In the genomic region with DNA sequence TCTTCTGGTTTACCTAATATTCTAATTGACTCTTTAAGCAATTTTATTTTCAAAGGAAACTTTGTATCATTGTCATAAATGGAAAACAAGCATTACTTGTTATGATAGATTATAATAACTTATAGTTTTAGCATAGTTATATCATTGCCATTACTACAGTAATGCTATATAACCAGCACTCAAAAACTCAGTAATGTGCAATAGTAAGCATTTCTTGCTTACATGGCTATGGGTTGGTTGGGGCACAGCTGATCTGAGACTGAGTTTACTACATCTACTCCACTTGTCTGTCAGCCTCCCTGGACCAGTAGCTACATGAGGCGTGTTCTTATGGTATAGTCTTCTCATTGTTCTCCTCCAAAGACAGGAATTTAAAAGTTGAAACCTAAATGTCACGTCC, we compare ENCODE assay signal across 3 cellular contexts.
TF ChIP-seq lines count a peak whose summit lies in the region.

No MANE protein-coding gene starts in this region.

TF ChIP-seq in HepG2, 621 proteins besides CTCF, POLR2A, EP300 and RAD21:
- TF ChIP-seq MAFF (IDR thresholded peaks at IDR 0.05; ENCODE audit: low read depth, low read length) (peak; percentile 54), ZNF891 (CRISPR knock-in tag; IDR thresholded peaks at IDR 0.05) (no peak), MAFK (conservative IDR thresholded peaks at IDR 0.05 in 1 of 2, IDR thresholded peaks at IDR 0.05 in 1 of 2; ENCODE audit: low read length in 2 of 2) (peak; percentile 61 to 81)

TF ChIP-seq in A549, 52 proteins besides CTCF, POLR2A, EP300 and RAD21:
- TF ChIP-seq ZNF302 (CRISPR knock-in tag; IDR thresholded peaks at IDR 0.05) (no peak), RFX5 (IDR thresholded peaks at IDR 0.05) (no peak), HOXB13 (CRISPR knock-in tag; IDR thresholded peaks at IDR 0.05; ENCODE audit: low read depth) (no peak), MAFK (IDR thresholded peaks at IDR 0.05; ENCODE audit: partially characterized antibody) (peak; percentile 66), SMC3 (IDR thresholded peaks at IDR 0.05) (no peak), ZSCAN20 (CRISPR knock-in tag; IDR thresholded peaks at IDR 0.05) (no peak)

TF ChIP-seq in IMR-90, 13 proteins besides CTCF, POLR2A, EP300 and RAD21:
- TF ChIP-seq MAFK (IDR thresholded peaks at IDR 0.05; ENCODE audit: low read depth, low read length) (0 out of 2 replicates have a peak, but pooled peaks have one; percentile 18), ELK1 (IDR thresholded peaks at IDR 0.05; ENCODE audit: borderline replicate concordance, low read depth, low read length) (no peak)
